In the genomic region with DNA sequence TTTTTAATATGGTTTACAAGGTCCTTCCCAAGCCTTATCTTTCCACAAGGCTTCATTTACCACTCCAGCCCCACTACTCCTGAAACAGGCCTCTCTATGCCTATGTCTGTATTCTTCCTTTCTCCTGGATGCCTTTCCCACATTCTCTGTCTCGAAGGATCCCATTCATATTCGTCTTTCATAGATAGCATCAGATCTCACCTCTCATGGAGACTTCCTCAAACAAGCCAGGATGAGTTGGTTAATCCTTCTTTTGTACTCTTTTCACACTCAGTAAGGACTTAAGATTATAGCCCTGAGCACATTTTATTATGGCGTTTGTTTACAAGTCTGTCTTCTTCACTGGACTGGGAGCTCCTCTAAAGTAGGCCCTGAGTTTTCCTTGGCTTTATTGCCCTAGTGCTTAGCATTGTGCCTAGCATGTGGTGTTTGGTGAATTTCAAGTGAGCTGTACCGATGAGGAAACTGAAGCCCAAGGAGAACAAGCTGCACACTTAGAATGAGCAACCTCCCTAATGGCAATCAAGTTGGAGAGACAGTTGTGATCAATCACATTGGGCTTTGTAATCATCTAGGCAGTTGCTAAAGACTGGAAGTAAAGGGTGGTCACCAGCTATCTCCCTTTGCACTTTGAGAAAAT, we compare ENCODE assay signal across 27 cellular contexts. TPM values are rescaled to one million over a fixed set of nuclear protein-coding genes. Genes with fewer than 3 reads are reported as not detected.
"Had no signal": no experiment of that assay in that cellular context is flagged by ENCODE, and none has a peak within 500 bp of the region (broad histone marks: within the 10 kb centered on the region; RNA-seq: fewer than 3 reads in every experiment).

No MANE protein-coding gene starts in this region.

- H3K27ac Mint-ChIP-seq: immature natural killer cell; natural killer cell; stimulated activated naive B cell treated with anti-CD40 and anti-IgM and Interleukin-4, amounts not matched to agents 10 μg/mL and 1 μg/mL and 100 μg/mL, for 72 hours; stimulated activated naive CD8-positive, alpha-beta T cell treated with anti-CD3 and anti-CD28 coated beads, Interleukin-15, Interleukin-2, amounts not matched to agents 100 ng/mL and 50 ng/mL, for 24 hours had no signal

- DNase-seq: cerebellar nuclear complex; cortex of kidney; glutamatergic neuron; heart right ventricle; hypothalamus; immature natural killer cell; left ventricle myocardium superior; lower lobe of right lung; natural killer cell; sigmoid colon; spleen; stimulated activated CD4-positive, alpha-beta T cell treated with anti-CD3 and anti-CD28 coated beads, Interleukin-2, amount 100 ng/mL, for 48 hours; stimulated activated naive B cell treated with anti-CD40 and anti-IgM and Interleukin-4, amounts not matched to agents 10 μg/mL and 1 μg/mL and 100 μg/mL, for 72 hours; thyroid gland; trophoblast cell had no signal

- H3K4me1 Mint-ChIP-seq: immature natural killer cell, natural killer cell had no signal

- H3K4me3 Mint-ChIP-seq: immature natural killer cell; natural killer cell; neural crest cell; stimulated activated naive B cell treated with anti-CD40 and anti-IgM and Interleukin-4, amounts not matched to agents 10 μg/mL and 1 μg/mL and 100 μg/mL, for 72 hours; stimulated activated naive CD8-positive, alpha-beta T cell treated with anti-CD3 and anti-CD28 coated beads, Interleukin-15, Interleukin-2, amounts not matched to agents 100 ng/mL and 50 ng/mL, for 24 hours had no signal

- H3K9me3 ChIP-seq: lower lobe of right lung, prostate gland, thyroid gland, vagina had no signal

- H3K36me3 ChIP-seq: heart right ventricle, lower lobe of right lung, prostate gland, right atrium auricular region, sigmoid colon, spleen, thyroid gland, vagina had no signal

- FAIRE-seq: keratinocyte had no signal

- ATAC-seq: esophagus mucosa; heart right ventricle; left ventricle myocardium superior; lower lobe of right lung; natural killer cell; stimulated activated naive B cell treated with anti-CD40 and anti-IgM and Interleukin-4, amounts not matched to agents 10 μg/mL and 1 μg/mL and 100 μg/mL, for 72 hours had no signal

- H3K4me1 ChIP-seq: heart right ventricle, lower lobe of right lung, prostate gland, right atrium auricular region, sigmoid colon, spleen, thyroid gland had no signal

- H3K27ac ChIP-seq: epithelial cell of prostate, heart right ventricle, lower lobe of right lung, prostate gland, right atrium auricular region, sigmoid colon, spleen, thyroid gland, vagina had no signal

- H3K4me3 ChIP-seq: heart right ventricle, lower lobe of right lung, prostate gland, right atrium auricular region, sigmoid colon, spleen, thyroid gland, vagina had no signal

- H3K27me3 ChIP-seq: right atrium auricular region, thyroid gland, vagina had no signal

RNA-seq across cellular contexts. Expression of a gene that starts 10.0 kb away (rescaled TPM):
- total RNA-seq: dermis microvascular lymphatic vessel endothelial cell, esophagus mucosa, heart right ventricle, left ventricle myocardium superior, natural killer cell, neural crest cell, osteoblast, right atrium auricular region, sigmoid colon, spleen, temporal lobe, ureter, vagina had no signal
- polyA plus RNA-seq: immature natural killer cell, sigmoid colon, spleen had no signal

RNA-seq across cellular contexts. Expression of a gene that starts 42.6 kb away (rescaled TPM):
- total RNA-seq: dermis microvascular lymphatic vessel endothelial cell had no signal
- polyA plus RNA-seq: immature natural killer cell, keratinocyte had no signal
